ENCODE assay signal across 31 cellular contexts in genomic region chr15:78662028-78662427, GRCh38. TPM values are rescaled to one million over a fixed set of nuclear protein-coding genes. Genes with fewer than 3 reads are reported as not detected.
"Had no signal": no experiment of that assay in that cellular context is flagged by ENCODE, and none has a peak within 500 bp of the region (broad histone marks: within the 10 kb centered on the region; RNA-seq: fewer than 3 reads in every experiment).

No MANE protein-coding gene starts in this region.

- H3K9me3 Mint-ChIP-seq: immature natural killer cell; naive thymus-derived CD8-positive, alpha-beta T cell; nephron; stimulated activated memory B cell treated with anti-CD40 and anti-IgM and Interleukin-4, amounts not matched to agents 10 μg/mL and 1 μg/mL and 100 μg/mL, for 72 hours; stimulated activated naive CD8-positive, alpha-beta T cell treated with anti-CD3 and anti-CD28 coated beads, Interleukin-15, amount 100 ng/mL, for 72 hours; type B pancreatic cell had no signal

- H3K9me3 ChIP-seq: left lung, lower lobe of right lung, ovary, prostate gland, sigmoid colon, tibial nerve, vagina had no signal

- H3K36me3 Mint-ChIP-seq: immature natural killer cell; naive thymus-derived CD8-positive, alpha-beta T cell; stimulated activated memory B cell treated with anti-CD40 and anti-IgM and Interleukin-4, amounts not matched to agents 10 μg/mL and 1 μg/mL and 100 μg/mL, for 72 hours; type B pancreatic cell had no signal

- H3K4me3 ChIP-seq: left lung, lower lobe of right lung, ovary, prostate gland, sigmoid colon, tibial nerve, vagina had no signal

- H3K27ac Mint-ChIP-seq: immature natural killer cell; naive thymus-derived CD8-positive, alpha-beta T cell; stimulated activated memory B cell treated with anti-CD40 and anti-IgM and Interleukin-4, amounts not matched to agents 10 μg/mL and 1 μg/mL and 100 μg/mL, for 72 hours; stimulated activated naive CD8-positive, alpha-beta T cell treated with anti-CD3 and anti-CD28 coated beads, Interleukin-15, amount 100 ng/mL, for 72 hours; type B pancreatic cell had no signal

- H3K27me3 Mint-ChIP-seq: naive thymus-derived CD8-positive, alpha-beta T cell; stimulated activated naive CD8-positive, alpha-beta T cell treated with anti-CD3 and anti-CD28 coated beads, Interleukin-15, amount 100 ng/mL, for 72 hours had no signal

- DNase-seq: hypothalamus; immature natural killer cell; kidney; left colon; left lung; lower lobe of right lung; mammary epithelial cell; mesenchymal stem cell; naive thymus-derived CD8-positive, alpha-beta T cell; ovary; retina; right cardiac atrium; sigmoid colon; small intestine; stimulated activated CD4-positive, alpha-beta T cell treated with anti-CD3 and anti-CD28 coated beads, Interleukin-1b, Interleukin-23, amount 100 ng/mL, for 48 hours; stimulated activated CD4-positive, alpha-beta T cell treated with anti-CD3 and anti-CD28 coated beads, Interleukin-2, amount 100 ng/mL, for 48 hours; stimulated activated CD4-positive, alpha-beta T cell treated with anti-CD3 and anti-CD28 coated beads, Interleukin-4, amount 100 ng/mL, for 4 hours; stimulated activated CD8-positive, alpha-beta memory T cell treated with anti-CD3 and anti-CD28 coated beads, Interleukin-4, amount 100 ng/mL, for 48 hours; stimulated activated naive CD4-positive, alpha-beta T cell treated with Interleukin-2 at 50 U/mL for 16 hours; stimulated activated naive CD8-positive, alpha-beta T cell treated with anti-CD3 and anti-CD28 coated beads, Interleukin-15, amount 100 ng/mL, for 72 hours; substantia nigra had no signal

- H3K27me3 ChIP-seq: left lung, ovary, sigmoid colon, tibial nerve, vagina had no signal

- H3K36me3 ChIP-seq: left lung, lower lobe of right lung, ovary, prostate gland, sigmoid colon, tibial nerve, vagina had no signal

- H3K4me3 Mint-ChIP-seq: immature natural killer cell; naive thymus-derived CD8-positive, alpha-beta T cell; nephron; stimulated activated memory B cell treated with anti-CD40 and anti-IgM and Interleukin-4, amounts not matched to agents 10 μg/mL and 1 μg/mL and 100 μg/mL, for 72 hours; stimulated activated naive CD8-positive, alpha-beta T cell treated with anti-CD3 and anti-CD28 coated beads, Interleukin-15, amount 100 ng/mL, for 72 hours; type B pancreatic cell had no signal

- H3K4me1 ChIP-seq: left lung, lower lobe of right lung, prostate gland, sigmoid colon, tibial nerve, vagina had no signal

- H3K4me1 Mint-ChIP-seq: immature natural killer cell had no signal

- H3K27ac ChIP-seq: left lung, lower lobe of right lung, ovary, prostate gland, sigmoid colon, tibial nerve, vagina had no signal

RNA-seq across cellular contexts. Expression of gene CHRNB4, which starts 21.0 kb away (rescaled TPM):
- total RNA-seq: left lung; liver; lower lobe of right lung; mucosa of gallbladder; naive thymus-derived CD8-positive, alpha-beta T cell; omental fat pad; right cardiac atrium; tibial nerve had no signal

RNA-seq across cellular contexts. Expression of gene CHRNA3, which starts 41.2 kb away (rescaled TPM):
- total RNA-seq: kidney; liver; mammary epithelial cell; naive thymus-derived CD8-positive, alpha-beta T cell; ovary; tibial nerve; ureter had no signal
